In genomic region chr1:35454616-35455015, GRCh38 we compare ENCODE assay signal across 10 cellular contexts.
DNase-seq lines count a peak whose midpoint lies in the region; ATAC-seq, FAIRE-seq and TF ChIP-seq lines count a peak whose summit lies in the region.
"Had no signal": no experiment of that assay in that cellular context is flagged by ENCODE, and none has a peak within 500 bp of the region (broad histone marks: within the 10 kb centered on the region; RNA-seq: fewer than 3 reads in every experiment).

No MANE protein-coding gene starts in this region.

- no peak for DNase-seq in left ventricle myocardium superior
- DNase-seq in Right ventricle myocardium inferior (ENCODE audit: missing footprints), result no peak
- DNase-seq in amniotic epithelial cell (ENCODE audit: low read depth), result peak; percentile 98
- DNase-seq in keratinocyte (ENCODE audit: low read depth, low spot score), result no peak
- no peak for DNase-seq in kidney
- no peak for DNase-seq in glutamatergic neuron
- DNase-seq in NCI-H748 (lab: John Stamatoyannopoulos, UW; ENCODE audit: unreplicated experiment), result no peak
- no peak for DNase-seq in substantia nigra (lab: John Stamatoyannopoulos, UW)
- DNase-seq: activated CD8-positive, alpha-beta memory T cell treated with anti-CD3 and anti-CD28 coated beads for 24 hours had no signal

- no peak overlapping the region for H2AFZ ChIP-seq in keratinocyte (ENCODE audit: control insufficient read depth, low read length)

- peaks cover 6% of the 10 kb centered on the region for H3K4me1 ChIP-seq in keratinocyte (ENCODE audit: control insufficient read depth, extremely low read depth, insufficient read depth, low read length)
- H3K4me1 ChIP-seq in kidney (ENCODE audit: control insufficient read depth in 1 of 2, insufficient read depth in 1 of 2, low read depth in 1 of 2, low read length in 2 of 2), result peaks cover 4 to 16% of the 10 kb centered on the region in 2 donors

- H3K9ac ChIP-seq in keratinocyte (ENCODE audit: control insufficient read depth, extremely low read depth, insufficient read depth, low read length) (no peak overlapping the region), kidney (ENCODE audit: low read length in 2 of 2) (no peak overlapping the region)

- dilution Hi-C loops in keratinocyte (cut with MboI; ENCODE audit: extremely low pct_ligation_motif_present, low sequenced_read_pairs), result no loop called here

- H3K4me1 Mint-ChIP-seq in glutamatergic neuron (ENCODE audit: low read depth, unreplicated experiment), result no peaks in the 10 kb centered on the region

- FAIRE-seq in keratinocyte (lab: Jason Lieb, UNC) (no peak), kidney (lab: Jason Lieb, UNC) (no peak)
- FAIRE-seq: D721Med had no signal

- peak in 2 of 3 experiments; percentile 19 to 21 for TF ChIP-seq CTCF in keratinocyte (optimal IDR thresholded peaks at IDR 0.05 in 1 of 3, IDR thresholded peaks at IDR 0.05 in 1 of 3, conservative IDR thresholded peaks at IDR 0.05 in 1 of 3; ENCODE audit: extremely low read depth in 1 of 3, insufficient read depth in 2 of 3, low read length in 3 of 3)
- no peak for TF ChIP-seq CTCF in kidney (IDR thresholded peaks at IDR 0.05; ENCODE audit: borderline replicate concordance, extremely low read depth, insufficient read depth)
- TF ChIP-seq CTCF in glutamatergic neuron (IDR thresholded peaks at IDR 0.05; ENCODE audit: partially characterized antibody, unreplicated experiment), result no peak

- intact Hi-C loops in left ventricle myocardium superior (cut with micrococcal nuclease), result loop anchor here (5.0 kb wide), 1 partner anchor 103 kb away; the partner anchor contains the start of genes KIAA0319L and NCDN
- intact Hi-C loops in Right ventricle myocardium inferior (cut with DNase I), result loop anchor here (5.0 kb wide), 2 partner anchors 88 to 273 kb away; no protein-coding TSS in a partner anchor
- intact Hi-C loops in kidney (cut with DNase I), result loop anchor here (5.0 kb wide), 1 partner anchor 108 kb away; no protein-coding TSS in a partner anchor

- no peaks in the 10 kb centered on the region for H3K9me3 ChIP-seq in keratinocyte (ENCODE audit: control insufficient read depth, low read depth, low read length)
- H3K9me3 ChIP-seq in kidney (ENCODE audit: control insufficient read depth in 1 of 2, low read length in 2 of 2), result no peaks in the 10 kb centered on the region

- no peaks in the 10 kb centered on the region for H3K9me1 ChIP-seq in keratinocyte (ENCODE audit: control insufficient read depth, extremely low read depth, insufficient read depth, low read length)

- no peaks in the 10 kb centered on the region for H3K36me3 Mint-ChIP-seq in glutamatergic neuron (ENCODE audit: unreplicated experiment)

- H3K4me2 ChIP-seq in keratinocyte (ENCODE audit: control insufficient read depth, extremely low read depth, insufficient read depth, low read depth, low read length), result no peak overlapping the region

- H3K9me3 Mint-ChIP-seq in glutamatergic neuron (ENCODE audit: unreplicated experiment), result no peaks in the 10 kb centered on the region

- H3K36me3 ChIP-seq in keratinocyte (ENCODE audit: control insufficient read depth in 2 of 2, extremely low read depth in 1 of 2, insufficient read depth in 2 of 2, low read length in 2 of 2) (peaks cover 15 to 16% of the 10 kb centered on the region in 2 experiments), kidney (ENCODE audit: control insufficient read depth in 1 of 2, insufficient read depth in 2 of 2, low read length in 2 of 2) (peaks cover 23 to 25% of the 10 kb centered on the region in 2 donors)

- no peak overlapping the region for H3K4me3 Mint-ChIP-seq in glutamatergic neuron (ENCODE audit: unreplicated experiment)

- peaks cover 5% of the 10 kb centered on the region for H3K27me3 Mint-ChIP-seq in glutamatergic neuron (ENCODE audit: unreplicated experiment)

- no peaks in the 10 kb centered on the region for H3K27me3 ChIP-seq in keratinocyte (ENCODE audit: control insufficient read depth, extremely low read depth, insufficient read depth, low read length)

- H3K27ac Mint-ChIP-seq in glutamatergic neuron (ENCODE audit: unreplicated experiment), result no peak overlapping the region

- H3K4me3 ChIP-seq in keratinocyte (ENCODE audit: control insufficient read depth in 2 of 3, extremely low read depth in 1 of 3, insufficient read depth in 2 of 3, low read depth in 1 of 3, low read length in 3 of 3) (no peak overlapping the region), kidney (ENCODE audit: low read length in 2 of 2) (no peak overlapping the region)

- H3K27ac ChIP-seq in keratinocyte (ENCODE audit: control insufficient read depth, insufficient read depth, low read length) (no peak overlapping the region), kidney (ENCODE audit: low read depth in 2 of 2, low read length in 2 of 2) (no peak overlapping the region), substantia nigra (ENCODE audit: low read depth, low read length, poor library complexity, severe bottlenecking) (no peak overlapping the region)

- no peaks in the 10 kb centered on the region for H3K79me2 ChIP-seq in keratinocyte (ENCODE audit: control insufficient read depth, insufficient read depth, low read length)

- peak; percentile 7 for ATAC-seq in left ventricle myocardium superior
- no peak for ATAC-seq in Right ventricle myocardium inferior

- no peaks in the 10 kb centered on the region for H4K20me1 ChIP-seq in keratinocyte (ENCODE audit: control insufficient read depth, extremely low read depth, insufficient read depth, low read length)

Comparison
In these comparisons a context has a peak if more than half of its experiments do, and no peak if none do; other contexts are left out.
1. CTCF ChIP-seq: peak in keratinocyte (2 of 3); none in kidney (single experiment) and glutamatergic neuron (single experiment).